In the genomic region with DNA sequence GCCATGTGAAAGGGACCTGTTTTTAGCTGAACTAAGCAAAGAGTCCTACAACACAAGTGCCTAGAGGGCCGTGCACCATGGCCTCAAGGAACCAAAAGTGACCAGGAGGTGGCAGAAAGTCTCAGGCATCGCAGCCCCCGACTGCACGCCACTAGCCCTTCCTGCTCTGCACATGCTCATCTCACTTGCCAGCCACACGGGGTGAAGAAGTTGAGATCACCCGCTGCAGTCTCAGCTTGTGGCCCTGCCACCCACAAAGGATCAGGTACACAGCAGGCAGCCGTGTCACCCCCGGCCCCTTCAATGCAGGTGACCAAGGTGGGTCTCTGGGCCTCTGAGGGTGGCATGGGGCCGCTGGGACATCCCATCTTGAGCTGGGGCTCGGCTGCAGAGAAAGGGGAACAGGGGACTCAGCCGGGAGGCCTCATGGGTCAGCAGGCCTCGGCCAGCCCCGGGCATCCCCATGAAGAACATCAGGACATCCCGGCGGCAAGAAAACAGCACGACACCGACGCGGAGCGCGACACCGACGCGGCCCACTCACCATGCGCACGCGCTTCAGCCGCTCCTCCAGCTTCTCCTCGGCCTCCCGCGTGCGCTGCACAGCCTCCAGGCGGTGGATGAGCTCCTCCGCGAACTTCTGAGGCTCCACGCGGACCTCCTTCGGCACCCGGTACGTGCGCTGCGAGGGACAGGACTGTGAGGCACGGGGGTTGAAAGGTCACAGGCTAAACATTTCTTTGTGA, we compare ENCODE assay signal across 1 cellular context.
TF ChIP-seq lines count a peak whose summit lies in the region.

No MANE protein-coding gene starts in this region.

TF ChIP-seq in K562, 482 proteins besides CTCF, POLR2A, EP300 and RAD21:
- TF ChIP-seq SIRT6 (IDR thresholded peaks at IDR 0.05; ENCODE audit: low read depth, low read length) (no peak), POLR2G (IDR thresholded peaks at IDR 0.05; ENCODE audit: low read depth, low read length) (peak; percentile 37; the same call in 1 of the 2 replicates), PHF21A (IDR thresholded peaks at IDR 0.05; ENCODE audit: borderline replicate concordance, low read depth) (no peak), MTF1 (CRISPR knock-in tag; IDR thresholded peaks at IDR 0.05; ENCODE audit: borderline replicate concordance) (no peak), TBL1XR1 (IDR thresholded peaks at IDR 0.05; ENCODE audit: low read length in 2 of 2) (no peak), ZNF696 (CRISPR knock-in tag; conservative IDR thresholded peaks at IDR 0.05) (no peak), ZNF644 (tag; IDR thresholded peaks at IDR 0.05; ENCODE audit: low read depth) (no peak), FOS (IDR thresholded peaks at IDR 0.05; ENCODE audit: extremely low read depth, insufficient read length) (no peak), NRF1 (conservative IDR thresholded peaks at IDR 0.05 in 1 of 2, IDR thresholded peaks at IDR 0.05 in 1 of 2) (peak in 1 of 2 experiments; percentile 36; a peak in 2 of 4 replicates), RBM22 (IDR thresholded peaks at IDR 0.05; ENCODE audit: low read depth, low read length, poor library complexity, severe bottlenecking) (peak; percentile 30), SP2 (IDR thresholded peaks at IDR 0.05; ENCODE audit: extremely low read depth, low read depth, low read length, poor library complexity, severe bottlenecking) (no peak), TRIM24 (IDR thresholded peaks at IDR 0.05) (no peak)
- TF ChIP-seq, protein P1, sequence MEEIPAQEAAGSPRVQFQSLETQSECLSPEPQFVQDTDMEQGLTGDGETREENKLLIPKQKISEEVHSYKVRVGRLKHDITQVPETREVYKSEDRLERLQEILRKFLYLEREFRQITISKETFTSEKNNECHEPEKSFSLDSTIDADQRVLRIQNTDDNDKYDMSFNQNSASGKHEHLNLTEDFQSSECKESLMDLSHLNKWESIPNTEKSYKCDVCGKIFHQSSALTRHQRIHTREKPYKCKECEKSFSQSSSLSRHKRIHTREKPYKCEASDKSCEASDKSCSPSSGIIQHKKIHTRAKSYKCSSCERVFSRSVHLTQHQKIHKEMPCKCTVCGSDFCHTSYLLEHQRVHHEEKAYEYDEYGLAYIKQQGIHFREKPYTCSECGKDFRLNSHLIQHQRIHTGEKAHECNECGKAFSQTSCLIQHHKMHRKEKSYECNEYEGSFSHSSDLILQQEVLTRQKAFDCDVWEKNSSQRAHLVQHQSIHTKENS (CRISPR knock-in tag; IDR thresholded peaks at IDR 0.05): no peak
- TF ChIP-seq, protein P2, sequence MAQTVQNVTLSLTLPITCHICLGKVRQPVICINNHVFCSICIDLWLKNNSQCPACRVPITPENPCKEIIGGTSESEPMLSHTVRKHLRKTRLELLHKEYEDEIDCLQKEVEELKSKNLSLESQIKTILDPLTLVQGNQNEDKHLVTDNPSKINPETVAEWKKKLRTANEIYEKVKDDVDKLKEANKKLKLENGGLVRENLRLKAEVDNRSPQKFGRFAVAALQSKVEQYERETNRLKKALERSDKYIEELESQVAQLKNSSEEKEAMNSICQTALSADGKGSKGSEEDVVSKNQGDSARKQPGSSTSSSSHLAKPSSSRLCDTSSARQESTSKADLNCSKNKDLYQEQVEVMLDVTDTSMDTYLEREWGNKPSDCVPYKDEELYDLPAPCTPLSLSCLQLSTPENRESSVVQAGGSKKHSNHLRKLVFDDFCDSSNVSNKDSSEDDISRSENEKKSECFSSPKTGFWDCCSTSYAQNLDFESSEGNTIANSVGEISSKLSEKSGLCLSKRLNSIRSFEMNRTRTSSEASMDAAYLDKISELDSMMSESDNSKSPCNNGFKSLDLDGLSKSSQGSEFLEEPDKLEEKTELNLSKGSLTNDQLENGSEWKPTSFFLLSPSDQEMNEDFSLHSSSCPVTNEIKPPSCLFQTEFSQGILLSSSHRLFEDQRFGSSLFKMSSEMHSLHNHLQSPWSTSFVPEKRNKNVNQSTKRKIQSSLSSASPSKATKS (CRISPR knock-in tag; IDR thresholded peaks at IDR 0.05): no peak
- TF ChIP-seq, protein P3, sequence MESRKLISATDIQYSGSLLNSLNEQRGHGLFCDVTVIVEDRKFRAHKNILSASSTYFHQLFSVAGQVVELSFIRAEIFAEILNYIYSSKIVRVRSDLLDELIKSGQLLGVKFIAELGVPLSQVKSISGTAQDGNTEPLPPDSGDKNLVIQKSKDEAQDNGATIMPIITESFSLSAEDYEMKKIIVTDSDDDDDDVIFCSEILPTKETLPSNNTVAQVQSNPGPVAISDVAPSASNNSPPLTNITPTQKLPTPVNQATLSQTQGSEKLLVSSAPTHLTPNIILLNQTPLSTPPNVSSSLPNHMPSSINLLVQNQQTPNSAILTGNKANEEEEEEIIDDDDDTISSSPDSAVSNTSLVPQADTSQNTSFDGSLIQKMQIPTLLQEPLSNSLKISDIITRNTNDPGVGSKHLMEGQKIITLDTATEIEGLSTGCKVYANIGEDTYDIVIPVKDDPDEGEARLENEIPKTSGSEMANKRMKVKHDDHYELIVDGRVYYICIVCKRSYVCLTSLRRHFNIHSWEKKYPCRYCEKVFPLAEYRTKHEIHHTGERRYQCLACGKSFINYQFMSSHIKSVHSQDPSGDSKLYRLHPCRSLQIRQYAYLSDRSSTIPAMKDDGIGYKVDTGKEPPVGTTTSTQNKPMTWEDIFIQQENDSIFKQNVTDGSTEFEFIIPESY (CRISPR knock-in tag; IDR thresholded peaks at IDR 0.05): peak; percentile 96
